Comparison of ENCODE assay signal across 8 cellular contexts in genomic region chr19:20039203-20039723, GRCh38. TPM values are rescaled to one million over a fixed set of nuclear protein-coding genes. Genes with fewer than 3 reads are reported as not detected.
DNase-seq lines count a peak whose midpoint lies in the region; ATAC-seq and TF ChIP-seq lines count a peak whose summit lies in the region.

TSS of gene ZNF682 (minus strand) at chr19:20039505. CDS start at chr19:20039345, 160 bp downstream.

- DNase-seq in CD4-positive, alpha-beta memory T cell, result peak; percentile 93 to 97 (median 94)
- DNase-seq in HS-27A (ENCODE audit: low read depth) (peak; percentile 24), RPMI8226 (peak; percentile 86), activated gamma-delta T cell treated with Interleukin-2 at 50 U/mL for 16 hours (peak; percentile 95), foreskin keratinocyte (peak; percentile 81 to 92)

- POLR2A ChIA-PET in CD4-positive, alpha-beta memory T cell (lab: Charles Lee; ENCODE audit: partially characterized antibody), result interaction anchor here (0.6 to 2.2 kb wide), 11 partner anchors 13 to 737 kb away, joined by 3 to 36 read pairs (median 4); partner anchors contain the start of genes ZNF486, ZNF506, ZNF66 and ZNF737

- TF ChIP-seq CTCF in foreskin keratinocyte (conservative IDR thresholded peaks at IDR 0.05), result no peak
- no peak for TF ChIP-seq CTCF in neural cell (IDR thresholded peaks at IDR 0.05; ENCODE audit: poor library complexity, severe bottlenecking)

- peaks cover 30% of the 10 kb centered on the region for H3K79me2 ChIP-seq in neural cell (replicated peaks; ENCODE audit: insufficient read depth, low read length)

- peak; percentile 51 for TF ChIP-seq RAD21 in neural cell (conservative IDR thresholded peaks at IDR 0.05)

- no peaks in the 10 kb centered on the region for H3K36me3 ChIP-seq in CD4-positive, alpha-beta memory T cell (ENCODE audit: insufficient read depth, low read length)
- H3K36me3 ChIP-seq in neural cell (ENCODE audit: insufficient read depth, low read length), result no peaks in the 10 kb centered on the region

- CTCF ChIA-PET in CD4-positive, alpha-beta memory T cell (lab: Charles Lee; ENCODE audit: partially characterized antibody), result interaction anchor here (1.1 to 2.2 kb wide), 3 partner anchors 9 to 13 kb away, joined by 3 to 6 read pairs (median 5); no protein-coding TSS in a partner anchor

- no peaks in the 10 kb centered on the region for H3K9me3 Mint-ChIP-seq in CD4-positive, alpha-beta memory T cell
- H3K9me3 Mint-ChIP-seq in stimulated activated naive CD8-positive, alpha-beta T cell treated with anti-CD3 and anti-CD28 coated beads, Interleukin-15, Interleukin-2, amounts not matched to agents 100 ng/mL and 50 ng/mL, for 24 hours, result no peaks in the 10 kb centered on the region

- peak; percentile 92 for ATAC-seq in GM19467 (IDR thresholded peaks at IDR 0.05; ENCODE audit: unreplicated experiment)
- peak; percentile 99 for ATAC-seq in foreskin keratinocyte

- H2AFZ ChIP-seq in neural cell (ENCODE audit: low read depth, low read length), result peak within 1 kb of the TSS; percentile 84

- peak within 1 kb of the TSS; percentile 93 for H3K4me2 ChIP-seq in neural cell (ENCODE audit: low read length)

- no peaks in the 10 kb centered on the region for H3F3A ChIP-seq in neural cell (ENCODE audit: insufficient read depth, low read length, poor library complexity, severe bottlenecking)

- H3K27me3 Mint-ChIP-seq in CD4-positive, alpha-beta memory T cell, result peaks cover 0 to 3% of the 10 kb centered on the region in 2 donors
- no peaks in the 10 kb centered on the region for H3K27me3 Mint-ChIP-seq in stimulated activated naive CD8-positive, alpha-beta T cell treated with anti-CD3 and anti-CD28 coated beads, Interleukin-15, Interleukin-2, amounts not matched to agents 100 ng/mL and 50 ng/mL, for 24 hours

- H3K27me3 ChIP-seq in CD4-positive, alpha-beta memory T cell (ENCODE audit: insufficient read depth, low read length), result no peaks in the 10 kb centered on the region
- no peaks in the 10 kb centered on the region for H3K27me3 ChIP-seq in foreskin keratinocyte
- H3K27me3 ChIP-seq in neural cell (ENCODE audit: insufficient read depth, low read depth, low read length), result no peaks in the 10 kb centered on the region

- TF ChIP-seq EP300 in neural cell (conservative IDR thresholded peaks at IDR 0.05; ENCODE audit: poor library complexity, severe bottlenecking), result peak; percentile 68

- peaks cover 13 to 27% (median 18%) of the 10 kb centered on the region in 4 donors for H3K4me1 Mint-ChIP-seq in CD4-positive, alpha-beta memory T cell
- peaks cover 16% of the 10 kb centered on the region for H3K4me1 Mint-ChIP-seq in stimulated activated naive CD8-positive, alpha-beta T cell treated with anti-CD3 and anti-CD28 coated beads, Interleukin-15, Interleukin-2, amounts not matched to agents 100 ng/mL and 50 ng/mL, for 24 hours (ENCODE audit: low read depth)

- peaks cover 13% of the 10 kb centered on the region for H3K4me1 ChIP-seq in CD4-positive, alpha-beta memory T cell (ENCODE audit: insufficient read depth, low read length)
- H3K4me1 ChIP-seq in foreskin keratinocyte, result no peaks in the 10 kb centered on the region

- intact Hi-C loops in CD4-positive, alpha-beta memory T cell (cut with micrococcal nuclease), result loop anchor here (1.0 to 10.0 kb wide), 4 partner anchors 13 to 886 kb away; partner anchors contain the start of genes ZNF486, ZNF85 and ZNF90

- H3K9me2 ChIP-seq in neural cell (ENCODE audit: insufficient read depth, low read length), result no peaks in the 10 kb centered on the region

- H3K4me3 ChIP-seq in CD4-positive, alpha-beta memory T cell (ENCODE audit: low read length in 2 of 2), result peak within 1 kb of the TSS; percentile 79 to 96
- H3K4me3 ChIP-seq in neural cell (ENCODE audit: low read length), result peak within 1 kb of the TSS; percentile 96

- H3K27ac ChIP-seq in CD4-positive, alpha-beta memory T cell (ENCODE audit: low read depth, low read length), result peak within 1 kb of the TSS; percentile 66
- no peak within 1 kb of the TSS for H3K27ac ChIP-seq in foreskin keratinocyte
- peak within 1 kb of the TSS; percentile 91 for H3K27ac ChIP-seq in neural cell (ENCODE audit: low read length)

- no peaks in the 10 kb centered on the region for H3K9me3 ChIP-seq in CD4-positive, alpha-beta memory T cell (ENCODE audit: control insufficient read depth in 1 of 2, low read length in 2 of 2)
- no peaks in the 10 kb centered on the region for H3K9me3 ChIP-seq in neural cell (ENCODE audit: low read length)

- peaks cover under 1 to 14% of the 10 kb centered on the region in 2 donors for H3K36me3 Mint-ChIP-seq in CD4-positive, alpha-beta memory T cell
- H3K36me3 Mint-ChIP-seq in stimulated activated naive CD8-positive, alpha-beta T cell treated with anti-CD3 and anti-CD28 coated beads, Interleukin-15, Interleukin-2, amounts not matched to agents 100 ng/mL and 50 ng/mL, for 24 hours (ENCODE audit: low read depth), result peaks cover 9% of the 10 kb centered on the region

- H4K20me1 ChIP-seq in neural cell (ENCODE audit: insufficient read depth), result no peaks in the 10 kb centered on the region

- peak within 1 kb of the TSS; percentile 87 for H3K9ac ChIP-seq in neural cell (ENCODE audit: low read length)

- H3K4me3 Mint-ChIP-seq in CD4-positive, alpha-beta memory T cell, result peak within 1 kb of the TSS; percentile 95 to 98 (median 97)
- H3K4me3 Mint-ChIP-seq in stimulated activated naive CD8-positive, alpha-beta T cell treated with anti-CD3 and anti-CD28 coated beads, Interleukin-15, Interleukin-2, amounts not matched to agents 100 ng/mL and 50 ng/mL, for 24 hours, result peak within 1 kb of the TSS; percentile 96

- peak within 1 kb of the TSS; percentile 95 to 98 (median 97) for H3K27ac Mint-ChIP-seq in CD4-positive, alpha-beta memory T cell
- peak within 1 kb of the TSS; percentile 85 for H3K27ac Mint-ChIP-seq in stimulated activated naive CD8-positive, alpha-beta T cell treated with anti-CD3 and anti-CD28 coated beads, Interleukin-15, Interleukin-2, amounts not matched to agents 100 ng/mL and 50 ng/mL, for 24 hours

TF ChIP-seq in neural cell, 6 proteins besides CTCF, POLR2A, EP300 and RAD21:
- TF ChIP-seq MXI1 (conservative IDR thresholded peaks at IDR 0.05; ENCODE audit: poor library complexity, severe bottlenecking) (peak; percentile 84), EZH2 (IDR thresholded peaks at IDR 0.05; ENCODE audit: borderline replicate concordance, insufficient read depth, low read length, poor library complexity, severe bottlenecking) (no peak), POLR2AphosphoS5 (IDR thresholded peaks at IDR 0.05) (peak; percentile 94), TAF1 (IDR thresholded peaks at IDR 0.05; ENCODE audit: low read depth) (peak; percentile 94), SMC3 (conservative IDR thresholded peaks at IDR 0.05; ENCODE audit: poor library complexity) (peak; percentile 48)
- TF ChIP-seq, protein P1, sequence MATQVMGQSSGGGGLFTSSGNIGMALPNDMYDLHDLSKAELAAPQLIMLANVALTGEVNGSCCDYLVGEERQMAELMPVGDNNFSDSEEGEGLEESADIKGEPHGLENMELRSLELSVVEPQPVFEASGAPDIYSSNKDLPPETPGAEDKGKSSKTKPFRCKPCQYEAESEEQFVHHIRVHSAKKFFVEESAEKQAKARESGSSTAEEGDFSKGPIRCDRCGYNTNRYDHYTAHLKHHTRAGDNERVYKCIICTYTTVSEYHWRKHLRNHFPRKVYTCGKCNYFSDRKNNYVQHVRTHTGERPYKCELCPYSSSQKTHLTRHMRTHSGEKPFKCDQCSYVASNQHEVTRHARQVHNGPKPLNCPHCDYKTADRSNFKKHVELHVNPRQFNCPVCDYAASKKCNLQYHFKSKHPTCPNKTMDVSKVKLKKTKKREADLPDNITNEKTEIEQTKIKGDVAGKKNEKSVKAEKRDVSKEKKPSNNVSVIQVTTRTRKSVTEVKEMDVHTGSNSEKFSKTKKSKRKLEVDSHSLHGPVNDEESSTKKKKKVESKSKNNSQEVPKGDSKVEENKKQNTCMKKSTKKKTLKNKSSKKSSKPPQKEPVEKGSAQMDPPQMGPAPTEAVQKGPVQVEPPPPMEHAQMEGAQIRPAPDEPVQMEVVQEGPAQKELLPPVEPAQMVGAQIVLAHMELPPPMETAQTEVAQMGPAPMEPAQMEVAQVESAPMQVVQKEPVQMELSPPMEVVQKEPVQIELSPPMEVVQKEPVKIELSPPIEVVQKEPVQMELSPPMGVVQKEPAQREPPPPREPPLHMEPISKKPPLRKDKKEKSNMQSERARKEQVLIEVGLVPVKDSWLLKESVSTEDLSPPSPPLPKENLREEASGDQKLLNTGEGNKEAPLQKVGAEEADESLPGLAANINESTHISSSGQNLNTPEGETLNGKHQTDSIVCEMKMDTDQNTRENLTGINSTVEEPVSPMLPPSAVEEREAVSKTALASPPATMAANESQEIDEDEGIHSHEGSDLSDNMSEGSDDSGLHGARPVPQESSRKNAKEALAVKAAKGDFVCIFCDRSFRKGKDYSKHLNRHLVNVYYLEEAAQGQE (IDR thresholded peaks at IDR 0.05; ENCODE audit: borderline replicate concordance), result peak; percentile 94
TF ChIP-seq in neural cell: peak in this region for 5.

RNA-seq across cellular contexts. Expression of gene ZNF682, which starts in this region (rescaled TPM):
- 1 to 10 TPM; 7.3 TPM for total RNA-seq in CD4-positive, alpha-beta memory T cell
- 1 to 10 TPM; 3.7 to 5.2 TPM for polyA plus RNA-seq in CD4-positive, alpha-beta memory T cell
- total RNA-seq in foreskin keratinocyte, result 2.9 and 3.1 TPM in 2 replicates
- polyA plus RNA-seq in foreskin keratinocyte (1.9 and 3.5 TPM in 2 replicates), neural cell (52.2 and 57.1 TPM in 2 replicates)
- polyA minus RNA-seq in neural cell, result 44.8 and 56.8 TPM in 2 replicates

Comparison
In these comparisons a context has a peak if more than half of its experiments do, and no peak if none do; other contexts are left out.
1. DNase-seq: peak in every context shown above with its lines; median percentile 95 in activated gamma-delta T cell treated with Interleukin-2 at 50 U/mL for 16 hours; 94 in CD4-positive, alpha-beta memory T cell; 86 in foreskin keratinocyte; 86 in RPMI8226; 24 in HS-27A.